Comparison of ENCODE assay signal across 12 cellular contexts in the genomic region with DNA sequence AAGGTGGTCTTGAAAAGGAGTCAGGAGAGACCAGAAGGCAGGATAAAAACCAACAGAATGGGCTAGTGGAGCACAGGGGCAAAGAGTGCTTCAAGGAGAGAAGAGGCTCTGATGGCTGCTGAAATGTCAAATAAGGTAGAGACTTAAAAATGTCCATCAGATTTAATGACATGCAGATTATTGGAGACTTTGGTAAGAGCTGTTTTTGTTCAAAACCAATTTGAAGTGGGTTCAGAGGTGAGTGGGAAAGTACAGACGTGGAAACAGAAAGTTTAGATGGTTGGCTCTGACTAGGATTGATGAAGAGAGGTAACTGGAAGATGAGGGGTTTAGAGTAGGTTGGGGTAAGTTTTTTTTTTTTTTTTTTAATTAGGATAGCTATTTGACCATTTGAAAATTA. TPM values are rescaled to one million over a fixed set of nuclear protein-coding genes. Genes with fewer than 3 reads are reported as not detected.
DNase-seq lines count a peak whose midpoint lies in the region; ATAC-seq and TF ChIP-seq lines count a peak whose summit lies in the region.
"Had no signal": no experiment of that assay in that cellular context is flagged by ENCODE, and none has a peak within 500 bp of the region (broad histone marks: within the 10 kb centered on the region; RNA-seq: fewer than 3 reads in every experiment).

No MANE protein-coding gene starts in this region.

- H3K27ac ChIP-seq in IMR-90 (ENCODE audit: insufficient read depth, low read length) (no peak overlapping the region), neural progenitor cell (no peak overlapping the region), heart left ventricle (no peak overlapping the region)
- H3K27ac ChIP-seq: 22Rv1, left lung, VCaP had no signal

- H2AK5ac ChIP-seq in IMR-90 (ENCODE audit: low read depth, low read length), result no peak overlapping the region

- H3K23ac ChIP-seq in IMR-90 (ENCODE audit: low read depth, low read length), result no peak overlapping the region; the same call in 1 of the 2 replicates

- H3K18ac ChIP-seq in IMR-90 (ENCODE audit: low read depth, low read length), result no peak overlapping the region

- H3K4ac ChIP-seq in IMR-90 (ENCODE audit: low read depth, low read length), result peak overlapping the region; percentile 6

- intact Hi-C loops in IMR-90 (cut with micrococcal nuclease) (loop anchor here (10.0 kb wide), 1 partner anchor 762 kb away; the partner anchor contains the start of gene STARD4), heart left ventricle (cut with DNase I) (loop anchor here in 7 of 10 donors (5.0 to 10.0 kb wide), 4 partner anchors 312 to 342 kb away; partner anchors contain the start of genes WDR36 (in 4 of the 7) and TSLP (in 1 of the 7))

- POLR2A ChIA-PET in IMR-90 (lab: Charles Lee; ENCODE audit: unreplicated experiment), result interaction anchor here (0.6 kb wide), 1 partner anchor 79 kb away, joined by 7 read pairs; no protein-coding TSS in a partner anchor

- no peak for TF ChIP-seq CTCF in IMR-90 (conservative IDR thresholded peaks at IDR 0.05; ENCODE audit: low read depth, low read length)
- TF ChIP-seq CTCF in neural progenitor cell (IDR thresholded peaks at IDR 0.05), result no peak
- TF ChIP-seq CTCF in heart left ventricle (IDR thresholded peaks at IDR 0.05), result no peak

- peak; percentile 54 to 60 for ATAC-seq in activated CD4-positive, CD25-positive, alpha-beta regulatory T cell treated with anti-CD3 and anti-CD28 coated beads, Interleukin-2, amount 50 U/mL, for 24 hours
- ATAC-seq in HG02588 (IDR thresholded peaks at IDR 0.05; ENCODE audit: unreplicated experiment) (peak; percentile 29), IMR-90 (ENCODE audit: low read depth) (no peak), heart left ventricle (no peak)
- no peak for ATAC-seq in natural killer cell treated with Interleukin-12 subunit alpha and Interleukin-12 subunit beta and Interleukin-15 and Interleukin-18, amount 100 ng/mL, for 72 hours
- ATAC-seq: left lung had no signal

- no peak overlapping the region for H3K56ac ChIP-seq in IMR-90 (ENCODE audit: extremely low read depth, insufficient read depth, low read length)

- H2BK20ac ChIP-seq in IMR-90 (ENCODE audit: low read depth, low read length), result peak overlapping the region; percentile 29; the same call in 1 of the 2 replicates

- peaks cover 9 to 16% of the 10 kb centered on the region in 2 experiments for H3K79me1 ChIP-seq in IMR-90 (ENCODE audit: low read depth in 1 of 2, low read length in 2 of 2)

- H3K27me3 Mint-ChIP-seq in natural killer cell treated with Interleukin-12 subunit alpha and Interleukin-12 subunit beta and Interleukin-15 and Interleukin-18, amount 100 ng/mL, for 72 hours, result no peaks in the 10 kb centered on the region
- H3K27me3 Mint-ChIP-seq in neural progenitor cell (ENCODE audit: insufficient read depth, low read depth), result no peaks in the 10 kb centered on the region

- CTCF ChIA-PET in IMR-90 (lab: Yijun Ruan, JAX), result no interaction called here

- H3K36me3 ChIP-seq in IMR-90 (ENCODE audit: control insufficient read depth, insufficient read depth, low read length) (peaks cover 7% of the 10 kb centered on the region), neural progenitor cell (peaks cover 12% of the 10 kb centered on the region), heart left ventricle (peaks cover 0 to 93% (median 64%) of the 10 kb centered on the region in 9 donors)

- no peak overlapping the region for H2AFZ ChIP-seq in IMR-90 (replicated peaks; ENCODE audit: low read length, poor library complexity)
- no peak overlapping the region for H2AFZ ChIP-seq in neural progenitor cell (replicated peaks)

- H3K27ac Mint-ChIP-seq in natural killer cell treated with Interleukin-12 subunit alpha and Interleukin-12 subunit beta and Interleukin-15 and Interleukin-18, amount 100 ng/mL, for 72 hours, result peak overlapping the region; percentile 23 to 54
- no peak overlapping the region for H3K27ac Mint-ChIP-seq in neural progenitor cell

- DNase-seq in activated CD4-positive, CD25-positive, alpha-beta regulatory T cell treated with anti-CD3 and anti-CD28 coated beads, Interleukin-2, amount 50 U/mL, for 72 hours, result no peak
- DNase-seq in IMR-90 (no peak), SK-N-DZ (ENCODE audit: low spot score) (no peak), neural progenitor cell (ENCODE audit: low spot score) (no peak), heart left ventricle (no peak)
- DNase-seq in natural killer cell treated with Interleukin-12 subunit alpha and Interleukin-12 subunit beta and Interleukin-15 and Interleukin-18, amount 100 ng/mL, for 72 hours (ENCODE audit: low spot score), result no peak
- DNase-seq: H9, left lung had no signal

- TF ChIP-seq POLR2A in IMR-90 (IDR thresholded peaks at IDR 0.05; ENCODE audit: low read depth, low read length) (no peak), heart left ventricle (IDR thresholded peaks at IDR 0.05) (no peak)

- H3K9me1 ChIP-seq in IMR-90 (ENCODE audit: insufficient read depth, low read length), result 0 out of 2 replicates have a peak, but pooled peaks cover 4% of the 10 kb centered on the region

- H3K14ac ChIP-seq in IMR-90 (replicated peaks; ENCODE audit: low read depth, low read length), result peak overlapping the region; percentile 63; the same call in 1 of the 2 replicates

- no peaks in the 10 kb centered on the region for H3K9me3 ChIP-seq in IMR-90 (ENCODE audit: control insufficient read depth, insufficient read depth, low read length)
- no peaks in the 10 kb centered on the region for H3K9me3 ChIP-seq in neural progenitor cell (ENCODE audit: low read depth)
- H3K9me3 ChIP-seq in heart left ventricle, result no peaks in the 10 kb centered on the region
- H3K9me3 ChIP-seq: left lung had no signal

- dilution Hi-C loops in IMR-90 (cut with HindIII; ENCODE audit: low sequenced_read_pairs, unreplicated experiment), result no loop called here

- H3K4me1 Mint-ChIP-seq in natural killer cell treated with Interleukin-12 subunit alpha and Interleukin-12 subunit beta and Interleukin-15 and Interleukin-18, amount 100 ng/mL, for 72 hours (ENCODE audit: low read depth in 2 of 2), result peaks cover 24 to 25% of the 10 kb centered on the region in 2 donors
- no peaks in the 10 kb centered on the region for H3K4me1 Mint-ChIP-seq in neural progenitor cell
- H3K4me1 Mint-ChIP-seq: H9 had no signal

- H3K36me3 Mint-ChIP-seq in natural killer cell treated with Interleukin-12 subunit alpha and Interleukin-12 subunit beta and Interleukin-15 and Interleukin-18, amount 100 ng/mL, for 72 hours, result peaks cover 29% of the 10 kb centered on the region
- H3K36me3 Mint-ChIP-seq in neural progenitor cell, result peaks cover 2% of the 10 kb centered on the region

- H3K4me3 Mint-ChIP-seq in natural killer cell treated with Interleukin-12 subunit alpha and Interleukin-12 subunit beta and Interleukin-15 and Interleukin-18, amount 100 ng/mL, for 72 hours, result peak overlapping the region; percentile 28
- no peak overlapping the region for H3K4me3 Mint-ChIP-seq in neural progenitor cell
- H3K4me3 Mint-ChIP-seq: H9 had no signal

- no peak overlapping the region for H4K5ac ChIP-seq in IMR-90 (ENCODE audit: low read depth, low read length)

- no peaks in the 10 kb centered on the region for H3K9me3 Mint-ChIP-seq in natural killer cell treated with Interleukin-12 subunit alpha and Interleukin-12 subunit beta and Interleukin-15 and Interleukin-18, amount 100 ng/mL, for 72 hours
- H3K9me3 Mint-ChIP-seq in neural progenitor cell, result no peaks in the 10 kb centered on the region
- H3K9me3 Mint-ChIP-seq: H9 had no signal

- no peak overlapping the region for H2BK120ac ChIP-seq in IMR-90 (ENCODE audit: low read depth, low read length)

- H3K79me2 ChIP-seq in neural progenitor cell (ENCODE audit: low read depth), result no peaks in the 10 kb centered on the region

- no peak overlapping the region for H2AK9ac ChIP-seq in IMR-90 (replicated peaks; ENCODE audit: low read depth, low read length, poor library complexity)

- H3K4me3 ChIP-seq in IMR-90 (ENCODE audit: insufficient read depth, low read depth, low read length) (no peak overlapping the region), neural progenitor cell (no peak overlapping the region), heart left ventricle (no peak overlapping the region)
- H3K4me3 ChIP-seq: left lung had no signal

- no peak overlapping the region for H3K4me2 ChIP-seq in IMR-90 (ENCODE audit: low read depth, low read length)
- no peak overlapping the region for H3K4me2 ChIP-seq in neural progenitor cell

- H3K4me1 ChIP-seq in IMR-90 (ENCODE audit: control insufficient read depth, insufficient read depth, low read length), result no peaks in the 10 kb centered on the region
- no peaks in the 10 kb centered on the region for H3K4me1 ChIP-seq in neural progenitor cell
- no peaks in the 10 kb centered on the region for H3K4me1 ChIP-seq in heart left ventricle
- H3K4me1 ChIP-seq: left lung had no signal

- H3K27me3 ChIP-seq in IMR-90 (ENCODE audit: control insufficient read depth, insufficient read depth, low read length), result no peaks in the 10 kb centered on the region
- no peaks in the 10 kb centered on the region for H3K27me3 ChIP-seq in neural progenitor cell
- H3K27me3 ChIP-seq in heart left ventricle, result no peaks in the 10 kb centered on the region
- H3K27me3 ChIP-seq: left lung had no signal

- H4K20me1 ChIP-seq in IMR-90 (ENCODE audit: insufficient read depth, low read length) (peaks cover 3% of the 10 kb centered on the region; the same call in 1 of the 2 replicates), neural progenitor cell (ENCODE audit: low read depth) (no peaks in the 10 kb centered on the region)

- no peak overlapping the region; a peak in 1 of 4 replicates for H4K8ac ChIP-seq in IMR-90 (ENCODE audit: low read depth in 2 of 2, low read length in 2 of 2)

- 78% methylated on average over 1 of the region's 1 CpG; no CpG with 5 or more reads in 1 of the 2 experiments for WGBS in IMR-90 (ENCODE audit: extremely low coverage in 2 of 2, insufficient read length in 1 of 2), 2 experiments
- WGBS in heart left ventricle, 4 donors, result 71 to 86% (median 76%) methylated on average over 1 of the region's 1 CpG

- no peaks in the 10 kb centered on the region for H3F3A ChIP-seq in neural progenitor cell (ENCODE audit: low read depth)

- in situ Hi-C loops in IMR-90 (cut with MboI; ENCODE audit: low sequenced_read_pairs), result loop anchor here (10.0 to 25.0 kb wide), 3 partner anchors 342 to 1409 kb away; partner anchors contain the start of gene WDR36

- H2BK15ac ChIP-seq in IMR-90 (ENCODE audit: low read depth, low read length), result no peak overlapping the region

- no TSS peak for BruUV-seq in IMR-90 (replicated peaks; lab: Mats Ljungman, UMichigan)

- TF ChIP-seq RAD21 in IMR-90 (IDR thresholded peaks at IDR 0.05; ENCODE audit: low read length), result no peak

- no peak overlapping the region for H4K91ac ChIP-seq in IMR-90 (ENCODE audit: insufficient read depth, low read depth, low read length)

- H2BK5ac ChIP-seq in IMR-90 (ENCODE audit: low read depth, low read length, poor library complexity, severe bottlenecking), result no peak overlapping the region

- H3K9ac ChIP-seq in IMR-90 (ENCODE audit: low read depth, low read length) (no peak overlapping the region), neural progenitor cell (no peak overlapping the region)

RNA-seq across cellular contexts. Expression of gene SLC25A46, which starts 14.1 kb away (rescaled TPM):
- total RNA-seq in IMR-90 (2012; rRNA removed) (67.9 and 84.4 TPM in 2 replicates), neural progenitor cell (ENCODE audit: low replicate concordance) (33.5 and 43.6 TPM in 2 replicates), heart left ventricle (10 to 100 TPM; 52.2 to 71.5 (median 61.6) TPM)
- polyA plus RNA-seq in IMR-90 (2012; rRNA removed) (19.3 and 25.1 TPM in 2 replicates), heart left ventricle (10 to 100 TPM; 12.9 to 47.2 TPM)
- polyA plus RNA-seq in IMR-90 (2012; cell fraction: cytosol; rRNA removed), result 6.7 and 9.7 TPM in 2 replicates
- 4.9 and 19.5 TPM in 2 replicates for polyA plus RNA-seq in IMR-90 (2012; cell fraction: nucleus; rRNA removed; ENCODE audit: low replicate concordance)
- 10 to 100 TPM; 39.9 to 46.7 TPM for total RNA-seq in natural killer cell treated with Interleukin-12 subunit alpha and Interleukin-12 subunit beta and Interleukin-15 and Interleukin-18, amount 100 ng/mL, for 72 hours
- 59.0 and 65.0 TPM in 2 replicates for polyA plus RNA-seq in SK-N-DZ (2014; cell fraction: cytosol; rRNA removed)
- 46.3 and 51.0 TPM in 2 replicates for polyA plus RNA-seq in SK-N-DZ (2014; cell fraction: nucleus; rRNA removed)

RNA-seq across cellular contexts. Expression of gene TMEM232, which starts 26.5 kb away (rescaled TPM):
- 0.36 and 0.56 TPM in 2 replicates for total RNA-seq in IMR-90 (2012; rRNA removed)
- polyA plus RNA-seq in IMR-90 (2012; rRNA removed), result 0.17 TPM in 1 of 2 replicates, not detected in the other
- not detected in 2 replicates for polyA plus RNA-seq in IMR-90 (2012; cell fraction: cytosol; rRNA removed)
- 0.10 and 0.66 TPM in 2 replicates for polyA plus RNA-seq in IMR-90 (2012; cell fraction: nucleus; rRNA removed; ENCODE audit: low replicate concordance)
- total RNA-seq in natural killer cell treated with Interleukin-12 subunit alpha and Interleukin-12 subunit beta and Interleukin-15 and Interleukin-18, amount 100 ng/mL, for 72 hours, result under 1 TPM; 0.40 to 0.86 TPM
- 1.5 and 3.5 TPM in 2 replicates for polyA plus RNA-seq in SK-N-DZ (2014; cell fraction: cytosol; rRNA removed)
- polyA plus RNA-seq in SK-N-DZ (2014; cell fraction: nucleus; rRNA removed), result 0.67 and 3.3 TPM in 2 replicates
- total RNA-seq in neural progenitor cell (ENCODE audit: low replicate concordance), result 2.0 and 5.2 TPM in 2 replicates
- total RNA-seq in heart left ventricle, result 1 to 10 TPM in 8 of 9 donors, not detected in 1; 1.9 to 5.6 (median 3.1) TPM
- 1 to 10 TPM in 1 of 2 donors, under 1 TPM in 1; 0.30 to 1.0 TPM for polyA plus RNA-seq in heart left ventricle

Comparison
In these comparisons a context has a peak if more than half of its experiments do, and no peak if none do; other contexts are left out.
1. ATAC-seq: peak in activated CD4-positive, CD25-positive, alpha-beta regulatory T cell treated with anti-CD3 and anti-CD28 coated beads, Interleukin-2, amount 50 U/mL, for 24 hours (2 of 2) and HG02588 (single experiment); none in IMR-90 (single experiment), natural killer cell treated with Interleukin-12 subunit alpha and Interleukin-12 subunit beta and Interleukin-15 and Interleukin-18, amount 100 ng/mL, for 72 hours (0 of 2) and heart left ventricle (0 of 4).